Comparison of ENCODE assay signal across 1 cellular context in the genomic region with DNA sequence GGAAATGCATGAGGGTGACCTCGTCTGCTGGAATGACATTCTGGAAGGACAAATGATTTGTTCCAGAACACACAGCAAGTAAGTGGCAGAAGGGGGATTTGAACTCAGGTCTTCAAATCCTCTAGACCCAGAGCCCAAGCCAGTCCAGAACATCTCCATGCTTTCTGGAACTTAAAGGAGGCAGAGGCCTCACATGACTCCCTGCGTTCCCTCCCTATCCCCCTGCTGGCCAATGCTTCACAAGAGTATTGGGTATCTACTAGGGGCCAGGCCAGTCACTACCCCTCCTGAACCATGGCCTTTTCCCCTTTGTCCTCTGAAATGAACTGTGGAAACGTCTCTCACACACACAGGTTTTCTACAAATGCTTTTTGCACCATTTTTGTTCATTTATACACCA.
TF ChIP-seq lines count a peak whose summit lies in the region.

No MANE protein-coding gene starts in this region.

TF ChIP-seq in A549, 52 proteins besides CTCF, POLR2A, EP300 and RAD21 (continued from another document):
- TF ChIP-seq, protein P1, sequence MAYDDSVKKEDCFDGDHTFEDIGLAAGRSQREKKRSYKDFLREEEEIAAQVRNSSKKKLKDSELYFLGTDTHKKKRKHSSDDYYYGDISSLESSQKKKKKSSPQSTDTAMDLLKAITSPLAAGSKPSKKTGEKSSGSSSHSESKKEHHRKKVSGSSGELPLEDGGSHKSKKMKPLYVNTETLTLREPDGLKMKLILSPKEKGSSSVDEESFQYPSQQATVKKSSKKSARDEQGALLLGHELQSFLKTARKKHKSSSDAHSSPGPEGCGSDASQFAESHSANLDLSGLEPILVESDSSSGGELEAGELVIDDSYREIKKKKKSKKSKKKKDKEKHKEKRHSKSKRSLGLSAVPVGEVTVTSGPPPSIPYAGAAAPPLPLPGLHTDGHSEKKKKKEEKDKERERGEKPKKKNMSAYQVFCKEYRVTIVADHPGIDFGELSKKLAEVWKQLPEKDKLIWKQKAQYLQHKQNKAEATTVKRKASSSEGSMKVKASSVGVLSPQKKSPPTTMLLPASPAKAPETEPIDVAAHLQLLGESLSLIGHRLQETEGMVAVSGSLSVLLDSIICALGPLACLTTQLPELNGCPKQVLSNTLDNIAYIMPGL (CRISPR knock-in tag; IDR thresholded peaks at IDR 0.05; ENCODE audit: borderline replicate concordance): no peak
- TF ChIP-seq PHF8 (IDR thresholded peaks at IDR 0.05; ENCODE audit: borderline replicate concordance, low read depth): no peak
- TF ChIP-seq FOXS1 (CRISPR knock-in tag; IDR thresholded peaks at IDR 0.05): no peak
- no peak for TF ChIP-seq ZFP36 (IDR thresholded peaks at IDR 0.05; ENCODE audit: borderline replicate concordance, partially characterized antibody)
